Comparison of ENCODE assay signal across 27 cellular contexts in genomic region chr3:121637922-121638321, GRCh38. TPM values are rescaled to one million over a fixed set of nuclear protein-coding genes. Genes with fewer than 3 reads are reported as not detected.
DNase-seq lines count a peak whose midpoint lies in the region; ATAC-seq lines count a peak whose summit lies in the region.
"Had no signal": no experiment of that assay in that cellular context is flagged by ENCODE, and none has a peak within 500 bp of the region (broad histone marks: within the 10 kb centered on the region; RNA-seq: fewer than 3 reads in every experiment).

No MANE protein-coding gene starts in this region.

- H3K9me3 Mint-ChIP-seq in CD4-positive, CD25-positive, alpha-beta regulatory T cell: no peaks in the 10 kb centered on the region
- H3K9me3 Mint-ChIP-seq in CD4-positive, alpha-beta memory T cell: no peaks in the 10 kb centered on the region
- no peaks in the 10 kb centered on the region for H3K9me3 Mint-ChIP-seq in activated naive CD8-positive, alpha-beta T cell treated with anti-CD3 and anti-CD28 coated beads, Interleukin-2, amount 50 U/mL, for 24 hours
- H3K9me3 Mint-ChIP-seq: T-cell had no signal

- H3K4me3 Mint-ChIP-seq in CD4-positive, CD25-positive, alpha-beta regulatory T cell: no peak overlapping the region
- peak overlapping the region in 1 of 8 donors; percentile 55 for H3K4me3 Mint-ChIP-seq in CD4-positive, alpha-beta memory T cell
- no peak overlapping the region for H3K4me3 Mint-ChIP-seq in activated naive CD8-positive, alpha-beta T cell treated with anti-CD3 and anti-CD28 coated beads, Interleukin-2, amount 50 U/mL, for 24 hours
- H3K4me3 Mint-ChIP-seq: T-cell had no signal

- no peak overlapping the region for H3K27ac ChIP-seq in CD4-positive, CD25-positive, alpha-beta regulatory T cell (ENCODE audit: insufficient read depth, low read length, poor library complexity, severe bottlenecking)
- H3K27ac ChIP-seq in CD4-positive, alpha-beta memory T cell (ENCODE audit: low read depth, low read length): no peak overlapping the region
- H3K27ac ChIP-seq: gastrocnemius medialis, Peyer's patch, SJCRH30, tibial artery had no signal

- H3K27ac Mint-ChIP-seq in CD4-positive, CD25-positive, alpha-beta regulatory T cell: peak overlapping the region in 2 of 3 donors; percentile 32 to 78
- peak overlapping the region in 4 of 7 donors; percentile 16 to 43 (median 36) for H3K27ac Mint-ChIP-seq in CD4-positive, alpha-beta memory T cell
- peak overlapping the region; percentile 22 for H3K27ac Mint-ChIP-seq in activated naive CD8-positive, alpha-beta T cell treated with anti-CD3 and anti-CD28 coated beads, Interleukin-2, amount 50 U/mL, for 24 hours
- H3K27ac Mint-ChIP-seq: progenitor cell of endocrine pancreas had no signal

- DNase-seq in CD4-positive, CD25-positive, alpha-beta regulatory T cell: no peak
- no peak for DNase-seq in CD4-positive, alpha-beta memory T cell
- DNase-seq in activated naive CD8-positive, alpha-beta T cell treated with anti-CD3 and anti-CD28 coated beads, Interleukin-2, amount 50 U/mL, for 24 hours: no peak
- DNase-seq in SIG-M5 treated with dmso at 0.1 percent for 504 hours (lab: John Stamatoyannopoulos, UW; ENCODE audit: unreplicated experiment): no peak
- DNase-seq in RPMI8226: no peak
- no peak for DNase-seq in SHP77 treated with DMSO at 0.1 percent for 48 hours (lab: John Stamatoyannopoulos, UW)
- DNase-seq: activated CD8-positive, alpha-beta memory T cell treated with anti-CD3 and anti-CD28 coated beads for 24 hours; central memory CD4-positive, alpha-beta T cell; dermis blood vessel endothelial cell; gastrocnemius medialis; hippocampal formation; KBM-7; left colon; mesendoderm; NCI-H1105; NCI-H187 treated with DMSO at 0.1 percent for 48 hours; NCI-H69; Peyer's patch; SJCRH30; T-cell; tibial artery had no signal

- no peaks in the 10 kb centered on the region for H3K9me3 ChIP-seq in CD4-positive, CD25-positive, alpha-beta regulatory T cell (ENCODE audit: control insufficient read depth in 2 of 2, low read length in 2 of 2)
- H3K9me3 ChIP-seq in CD4-positive, alpha-beta memory T cell (ENCODE audit: control insufficient read depth in 1 of 2, low read length in 2 of 2): no peaks in the 10 kb centered on the region
- H3K9me3 ChIP-seq: gastrocnemius medialis, HAP-1, Peyer's patch, SJCRH30, tibial artery had no signal

- peaks cover 75% of the 10 kb centered on the region for H3K36me3 Mint-ChIP-seq in CD4-positive, CD25-positive, alpha-beta regulatory T cell
- peaks cover 83 to 89% of the 10 kb centered on the region in 2 donors for H3K36me3 Mint-ChIP-seq in CD4-positive, alpha-beta memory T cell
- H3K36me3 Mint-ChIP-seq in activated naive CD8-positive, alpha-beta T cell treated with anti-CD3 and anti-CD28 coated beads, Interleukin-2, amount 50 U/mL, for 24 hours (ENCODE audit: low read depth): peaks cover 76% of the 10 kb centered on the region

- no peaks in the 10 kb centered on the region for H3K4me1 ChIP-seq in CD4-positive, CD25-positive, alpha-beta regulatory T cell (ENCODE audit: control insufficient read depth, insufficient read depth, low read length, poor library complexity, severe bottlenecking)
- H3K4me1 ChIP-seq in CD4-positive, alpha-beta memory T cell (ENCODE audit: insufficient read depth, low read length): no peaks in the 10 kb centered on the region
- H3K4me1 ChIP-seq: gastrocnemius medialis, HAP-1, Peyer's patch, SJCRH30, tibial artery had no signal

- CTCF ChIA-PET in CD4-positive, alpha-beta memory T cell (lab: Charles Lee; ENCODE audit: partially characterized antibody): no interaction called here

- peaks cover 18 to 25% (median 19%) of the 10 kb centered on the region in 4 donors for H3K4me1 Mint-ChIP-seq in CD4-positive, CD25-positive, alpha-beta regulatory T cell
- H3K4me1 Mint-ChIP-seq in CD4-positive, alpha-beta memory T cell: peaks cover 4 to 10% (median 6%) of the 10 kb centered on the region in 4 donors
- peaks cover 26% of the 10 kb centered on the region for H3K4me1 Mint-ChIP-seq in activated naive CD8-positive, alpha-beta T cell treated with anti-CD3 and anti-CD28 coated beads, Interleukin-2, amount 50 U/mL, for 24 hours

- H3K27me3 Mint-ChIP-seq in CD4-positive, CD25-positive, alpha-beta regulatory T cell: no peaks in the 10 kb centered on the region
- no peaks in the 10 kb centered on the region for H3K27me3 Mint-ChIP-seq in CD4-positive, alpha-beta memory T cell
- no peaks in the 10 kb centered on the region for H3K27me3 Mint-ChIP-seq in activated naive CD8-positive, alpha-beta T cell treated with anti-CD3 and anti-CD28 coated beads, Interleukin-2, amount 50 U/mL, for 24 hours
- H3K27me3 Mint-ChIP-seq: T-cell had no signal

- no peak overlapping the region for H3K4me3 ChIP-seq in CD4-positive, CD25-positive, alpha-beta regulatory T cell (ENCODE audit: low read depth, low read length)
- no peak overlapping the region for H3K4me3 ChIP-seq in CD4-positive, alpha-beta memory T cell (ENCODE audit: low read length in 2 of 2)
- H3K4me3 ChIP-seq: gastrocnemius medialis, HAP-1, Peyer's patch, SJCRH30, tibial artery had no signal

- intact Hi-C loops in CD4-positive, alpha-beta memory T cell (cut with micrococcal nuclease): no loop called here

- H3K36me3 ChIP-seq in CD4-positive, CD25-positive, alpha-beta regulatory T cell (ENCODE audit: control insufficient read depth, insufficient read depth, low read length): peaks cover 92% of the 10 kb centered on the region
- H3K36me3 ChIP-seq in CD4-positive, alpha-beta memory T cell (ENCODE audit: insufficient read depth, low read length): peaks cover 82% of the 10 kb centered on the region
- H3K36me3 ChIP-seq: gastrocnemius medialis, HAP-1, SJCRH30 had no signal

- no peaks in the 10 kb centered on the region for H3K27me3 ChIP-seq in CD4-positive, CD25-positive, alpha-beta regulatory T cell (ENCODE audit: control insufficient read depth, insufficient read depth, low read length)
- H3K27me3 ChIP-seq in CD4-positive, alpha-beta memory T cell (ENCODE audit: insufficient read depth, low read length): no peaks in the 10 kb centered on the region
- H3K27me3 ChIP-seq: gastrocnemius medialis, Peyer's patch, SJCRH30, tibial artery had no signal

- no peak for ATAC-seq in CD4-positive, CD25-positive, alpha-beta regulatory T cell (ENCODE audit: low read depth in 2 of 2)
- ATAC-seq in HG02759 (IDR thresholded peaks at IDR 0.05; ENCODE audit: unreplicated experiment): peak; percentile 66
- no peak for ATAC-seq in activated naive CD8-positive, alpha-beta T cell treated with anti-CD3 and anti-CD28 coated beads, Interleukin-2, amount 50 U/mL, for 24 hours
- no peak for ATAC-seq in GM21723 (IDR thresholded peaks at IDR 0.05; ENCODE audit: unreplicated experiment)
- ATAC-seq: activated CD4-positive, CD25-positive, alpha-beta regulatory T cell treated with anti-CD3 and anti-CD28 coated beads, Interleukin-2, amount 50 U/mL, for 24 hours; gastrocnemius medialis; left colon; T-cell had no signal

- POLR2A ChIA-PET in CD4-positive, alpha-beta memory T cell (lab: Charles Lee; ENCODE audit: partially characterized antibody): no interaction called here

RNA-seq across cellular contexts. Expression of gene HCLS1, which starts 22.8 kb away (rescaled TPM):
- total RNA-seq in CD4-positive, CD25-positive, alpha-beta regulatory T cell: 345 TPM
- polyA plus RNA-seq in CD4-positive, CD25-positive, alpha-beta regulatory T cell: 100 to 1,000 TPM; 430 to 564 (median 485) TPM
- total RNA-seq in CD4-positive, alpha-beta memory T cell: 100 to 1,000 TPM; 336 TPM
- 100 to 1,000 TPM; 441 to 503 TPM for polyA plus RNA-seq in CD4-positive, alpha-beta memory T cell

RNA-seq across cellular contexts. Expression of gene FBXO40, which starts 44.7 kb away (rescaled TPM):
- not detected for total RNA-seq in CD4-positive, CD25-positive, alpha-beta regulatory T cell
- polyA plus RNA-seq in CD4-positive, CD25-positive, alpha-beta regulatory T cell: under 1 TPM in 2 of 4 donors, not detected in 2; 0.18 to 0.24 TPM
- not detected for total RNA-seq in CD4-positive, alpha-beta memory T cell
- under 1 TPM in 1 of 2 donors, not detected in 1; 0.08 TPM for polyA plus RNA-seq in CD4-positive, alpha-beta memory T cell
- total RNA-seq: dermis blood vessel endothelial cell, left colon, MCF 10A, Peyer's patch, progenitor cell of endocrine pancreas, T-cell had no signal
